In the genomic region with DNA sequence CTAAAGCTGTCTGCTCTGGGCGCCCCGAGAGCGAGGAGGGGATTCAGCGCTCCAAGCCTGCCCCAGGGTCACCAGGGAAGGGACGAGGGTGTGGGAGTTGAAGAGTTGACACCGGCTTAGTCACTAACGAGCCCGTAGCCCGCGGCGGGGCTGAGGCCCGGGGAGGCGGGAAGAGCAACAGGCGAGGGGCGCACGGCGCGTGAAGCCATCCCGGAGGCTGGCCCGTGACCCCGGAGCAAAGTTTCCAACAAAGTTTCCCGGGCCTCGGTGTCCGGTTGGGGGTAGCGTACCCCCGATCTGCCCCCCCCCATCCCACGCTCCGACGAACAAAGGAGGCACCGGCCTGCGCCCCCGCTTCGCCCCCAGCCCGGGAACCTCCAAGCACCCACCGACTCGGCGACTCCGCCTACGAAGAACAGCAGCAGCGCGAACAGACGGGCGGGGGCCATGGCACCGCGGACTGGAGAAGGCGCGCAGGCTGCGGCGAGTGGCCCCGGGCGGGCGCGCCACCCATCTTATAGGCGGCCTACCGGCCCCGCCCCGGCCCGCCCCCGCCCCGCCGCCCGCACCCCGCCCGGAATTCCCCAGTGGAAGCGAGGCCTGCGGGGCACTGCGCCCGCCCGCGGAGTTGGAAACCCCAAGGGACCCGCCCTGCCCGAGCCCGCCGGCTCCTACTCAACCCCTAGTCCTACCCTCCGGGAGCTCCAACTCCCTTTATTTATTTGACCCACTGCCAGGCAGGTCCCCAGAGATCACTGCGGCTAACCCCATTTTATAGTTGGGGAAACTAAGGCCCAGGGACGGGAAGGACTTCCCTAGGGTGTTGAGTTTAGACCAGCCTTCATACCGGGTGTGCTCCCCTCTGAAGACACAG, we compare ENCODE assay signal across 8 cellular contexts. TPM values are rescaled to one million over a fixed set of nuclear protein-coding genes. Genes with fewer than 3 reads are reported as not detected.
DNase-seq lines count a peak whose midpoint lies in the region; ATAC-seq and TF ChIP-seq lines count a peak whose summit lies in the region.

A gene with protein sequence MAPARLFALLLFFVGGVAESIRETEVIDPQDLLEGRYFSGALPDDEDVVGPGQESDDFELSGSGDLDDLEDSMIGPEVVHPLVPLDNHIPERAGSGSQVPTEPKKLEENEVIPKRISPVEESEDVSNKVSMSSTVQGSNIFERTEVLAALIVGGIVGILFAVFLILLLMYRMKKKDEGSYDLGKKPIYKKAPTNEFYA (minus strand): TSS at position 489 of the 874 bp plus-strand sequence. CDS start 40 bp downstream, at position 449.

- ATAC-seq in activated CD8-positive, alpha-beta T cell treated with anti-CD3 and anti-CD28 coated beads, Interleukin-2, amount 10 ng/mL, durations not matched to agents 7 days and 5 days = peak; percentile 89
- ATAC-seq in HG02885 (IDR thresholded peaks at IDR 0.05; ENCODE audit: poor library complexity, unreplicated experiment) (no peak), GM18861 (IDR thresholded peaks at IDR 0.05; ENCODE audit: unreplicated experiment) (no peak)

- CTCF ChIA-PET in activated CD8-positive, alpha-beta T cell treated with anti-CD3 and anti-CD28 coated beads, Interleukin-2, amount 10 ng/mL, durations not matched to agents 7 days and 5 days (lab: Charles Lee) = interaction anchor here (0.6 to 3.7 kb wide), 13 partner anchors 12 to 251 kb away, joined by 3 to 17 read pairs (median 5); partner anchors contain the start of gene SYS1

- peaks cover 2% of the 10 kb centered on the region for H3K27me3 Mint-ChIP-seq in activated CD8-positive, alpha-beta T cell treated with anti-CD3 and anti-CD28 coated beads, Interleukin-2, amount 10 ng/mL, durations not matched to agents 7 days and 5 days (ENCODE audit: low read depth)

- peaks cover 37% of the 10 kb centered on the region for H3K4me1 Mint-ChIP-seq in activated CD8-positive, alpha-beta T cell treated with anti-CD3 and anti-CD28 coated beads, Interleukin-2, amount 10 ng/mL, durations not matched to agents 7 days and 5 days (ENCODE audit: low read depth)

- TF ChIP-seq POLR2A in GM10847 (IDR thresholded peaks at IDR 0.05; ENCODE audit: extremely low read depth, insufficient read length) = peak; percentile 74

- POLR2A ChIA-PET in activated CD8-positive, alpha-beta T cell treated with anti-CD3 and anti-CD28 coated beads, Interleukin-2, amount 10 ng/mL, durations not matched to agents 7 days and 5 days (lab: Charles Lee) = interaction anchor here (0.7 to 1.6 kb wide), 4 partner anchors 13 to 68 kb away, joined by 3 to 8 read pairs (median 6); partner anchors contain the start of genes PIGT and SYS1

- no peaks in the 10 kb centered on the region for H3K36me3 Mint-ChIP-seq in activated CD8-positive, alpha-beta T cell treated with anti-CD3 and anti-CD28 coated beads, Interleukin-2, amount 10 ng/mL, durations not matched to agents 7 days and 5 days (ENCODE audit: low read depth)

- DNase-seq in NCI-H2171 treated with DMSO at 0.1 percent for 48 hours (lab: John Stamatoyannopoulos, UW) (peak; percentile 64), lung microvascular endothelial cell (ENCODE audit: low read depth in 2 of 2) (peak; percentile 65 to 78)
- DNase-seq in activated CD8-positive, alpha-beta T cell treated with anti-CD3 and anti-CD28 coated beads, Interleukin-2, amount 10 ng/mL, durations not matched to agents 7 days and 5 days = peak; percentile 55
- peak; percentile 38 for DNase-seq in effector CD4-positive, alpha-beta T cell
- peak; percentile 59 for DNase-seq in stimulated activated CD8-positive, alpha-beta memory T cell treated with anti-CD3 and anti-CD28 coated beads, Interleukin-12 subunit alpha, Interleukin-12 subunit beta, amount 100 ng/mL, for 4 hours (ENCODE audit: low read depth)

- peak within 1 kb of the TSS; percentile 78 for H3K4me3 Mint-ChIP-seq in activated CD8-positive, alpha-beta T cell treated with anti-CD3 and anti-CD28 coated beads, Interleukin-2, amount 10 ng/mL, durations not matched to agents 7 days and 5 days

- H3K27ac Mint-ChIP-seq in activated CD8-positive, alpha-beta T cell treated with anti-CD3 and anti-CD28 coated beads, Interleukin-2, amount 10 ng/mL, durations not matched to agents 7 days and 5 days = peak within 1 kb of the TSS; percentile 63

- no peaks in the 10 kb centered on the region for H3K9me3 Mint-ChIP-seq in activated CD8-positive, alpha-beta T cell treated with anti-CD3 and anti-CD28 coated beads, Interleukin-2, amount 10 ng/mL, durations not matched to agents 7 days and 5 days (ENCODE audit: insufficient read depth)

RNA-seq across cellular contexts. Expression of the gene that starts here (rescaled TPM):
- total RNA-seq in activated CD8-positive, alpha-beta T cell treated with anti-CD3 and anti-CD28 coated beads, Interleukin-2, amount 10 ng/mL, durations not matched to agents 7 days and 5 days = 1 to 10 TPM; 6.6 to 6.7 TPM
- total RNA-seq in lung microvascular endothelial cell = 31.8 and 65.1 TPM in 2 replicates
